Comparison of ENCODE assay signal across 15 cellular contexts in the genomic region with DNA sequence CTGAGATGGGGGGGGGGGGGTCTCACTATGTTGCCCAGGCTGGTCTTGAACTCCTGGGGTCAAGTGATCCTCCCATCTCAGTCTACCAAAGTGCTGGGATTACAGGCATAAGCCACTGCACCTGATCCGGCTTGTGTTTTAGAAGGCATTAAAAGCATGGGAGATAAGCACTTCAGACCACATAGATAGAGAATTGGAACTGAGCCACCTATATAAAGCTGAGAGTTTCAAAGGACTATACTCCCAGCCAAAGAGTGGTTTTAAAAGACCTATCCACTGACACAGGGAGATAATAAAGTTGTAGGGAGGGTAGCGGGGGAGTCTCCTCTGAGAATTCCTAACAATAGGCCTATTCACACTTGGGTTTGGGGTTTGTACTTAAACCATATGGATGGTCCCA. TPM values are rescaled to one million over a fixed set of nuclear protein-coding genes. Genes with fewer than 3 reads are reported as not detected.
DNase-seq lines count a peak whose midpoint lies in the region; ATAC-seq, FAIRE-seq and TF ChIP-seq lines count a peak whose summit lies in the region.
"Had no signal": no experiment of that assay in that cellular context is flagged by ENCODE, and none has a peak within 500 bp of the region (broad histone marks: within the 10 kb centered on the region; RNA-seq: fewer than 3 reads in every experiment).

No MANE protein-coding gene starts in this region.

- POLR2A ChIA-PET in activated B cell treated with CpG ODN at 0.5 μM for 24 hours (lab: Charles Lee): no interaction called here
- POLR2A ChIA-PET in naive thymus-derived CD4-positive, alpha-beta T cell (lab: Charles Lee): no interaction called here
- POLR2A ChIA-PET in CD8-positive, alpha-beta T cell (lab: Charles Lee): no interaction called here

- H3K27me3 ChIP-seq in naive thymus-derived CD4-positive, alpha-beta T cell (ENCODE audit: control insufficient read depth in 2 of 2, insufficient read depth in 2 of 2, low read length in 2 of 2): no peaks in the 10 kb centered on the region
- no peaks in the 10 kb centered on the region for H3K27me3 ChIP-seq in CD8-positive, alpha-beta T cell (ENCODE audit: insufficient read depth, low read length)
- H3K27me3 ChIP-seq: BE2C had no signal

- H3K27ac Mint-ChIP-seq in activated B cell treated with CpG ODN at 0.5 μM for 24 hours (peak overlapping the region; percentile 18), memory B cell (peak overlapping the region; percentile 84)
- H3K27ac Mint-ChIP-seq in naive thymus-derived CD4-positive, alpha-beta T cell: no peak overlapping the region
- H3K27ac Mint-ChIP-seq in CD8-positive, alpha-beta T cell: no peak overlapping the region

- H3K36me3 Mint-ChIP-seq in activated B cell treated with CpG ODN at 0.5 μM for 24 hours (ENCODE audit: low read depth): peaks cover 58% of the 10 kb centered on the region
- peaks cover 8% of the 10 kb centered on the region for H3K36me3 Mint-ChIP-seq in memory B cell
- H3K36me3 Mint-ChIP-seq in naive thymus-derived CD4-positive, alpha-beta T cell: peaks cover 4 to 11% (median 7%) of the 10 kb centered on the region in 5 donors
- peaks cover 46% of the 10 kb centered on the region for H3K36me3 Mint-ChIP-seq in CD8-positive, alpha-beta T cell

- no peaks in the 10 kb centered on the region for H3K9me3 Mint-ChIP-seq in activated B cell treated with CpG ODN at 0.5 μM for 24 hours
- H3K9me3 Mint-ChIP-seq in memory B cell: no peaks in the 10 kb centered on the region
- no peaks in the 10 kb centered on the region for H3K9me3 Mint-ChIP-seq in naive thymus-derived CD4-positive, alpha-beta T cell
- H3K9me3 Mint-ChIP-seq in CD8-positive, alpha-beta T cell: no peaks in the 10 kb centered on the region

- peaks cover 40% of the 10 kb centered on the region for H3K4me1 Mint-ChIP-seq in activated B cell treated with CpG ODN at 0.5 μM for 24 hours
- peaks cover 9% of the 10 kb centered on the region for H3K4me1 Mint-ChIP-seq in memory B cell
- peaks cover 3 to 21% (median 17%) of the 10 kb centered on the region in 7 donors for H3K4me1 Mint-ChIP-seq in naive thymus-derived CD4-positive, alpha-beta T cell
- H3K4me1 Mint-ChIP-seq in CD8-positive, alpha-beta T cell (ENCODE audit: low read depth): peaks cover 33% of the 10 kb centered on the region

- H3K4me3 Mint-ChIP-seq in activated B cell treated with CpG ODN at 0.5 μM for 24 hours (no peak overlapping the region), memory B cell (no peak overlapping the region)
- no peak overlapping the region for H3K4me3 Mint-ChIP-seq in naive thymus-derived CD4-positive, alpha-beta T cell
- no peak overlapping the region for H3K4me3 Mint-ChIP-seq in CD8-positive, alpha-beta T cell

- DNase-seq in GM19239 (ENCODE audit: insufficient read length, low spot score) (no peak), NCI-H82 treated with DMSO at 0.1 percent for 48 hours (lab: John Stamatoyannopoulos, UW; ENCODE audit: unreplicated experiment) (peak; percentile 39), activated B cell treated with CpG ODN at 0.5 μM for 24 hours (no peak), memory B cell (ENCODE audit: low spot score in 2 of 2) (no peak), HuH-7.5 (ENCODE audit: low spot score) (no peak)
- no peak for DNase-seq in naive thymus-derived CD4-positive, alpha-beta T cell
- DNase-seq in CD8-positive, alpha-beta T cell: no peak
- DNase-seq: BE2C, DMS 273 treated with DMSO at 0.1 percent for 48 hours, NCI-H1436 treated with DMSO at 0.1 percent for 48 hours, NCI-H2081 treated with DMSO at 0.1 percent for 48 hours, NCI-H69, SHP77 had no signal

- H3K4me3 ChIP-seq in naive thymus-derived CD4-positive, alpha-beta T cell (ENCODE audit: low read length): no peak overlapping the region
- no peak overlapping the region for H3K4me3 ChIP-seq in CD8-positive, alpha-beta T cell (ENCODE audit: low read depth, low read length)

- TF ChIP-seq CTCF in activated B cell treated with CpG ODN at 0.5 μM for 24 hours (IDR thresholded peaks at IDR 0.05): no peak
- no peak for TF ChIP-seq CTCF in CD8-positive, alpha-beta T cell (IDR thresholded peaks at IDR 0.05)

- H3K27me3 Mint-ChIP-seq in activated B cell treated with CpG ODN at 0.5 μM for 24 hours: no peaks in the 10 kb centered on the region
- H3K27me3 Mint-ChIP-seq in memory B cell: no peaks in the 10 kb centered on the region
- H3K27me3 Mint-ChIP-seq in naive thymus-derived CD4-positive, alpha-beta T cell: no peaks in the 10 kb centered on the region
- H3K27me3 Mint-ChIP-seq in CD8-positive, alpha-beta T cell (ENCODE audit: low read depth): no peaks in the 10 kb centered on the region

- peak; percentile 33 for FAIRE-seq in GM19239 (lab: Jason Lieb, UNC)
- FAIRE-seq: RCC 7860 had no signal

- CTCF ChIA-PET in activated B cell treated with CpG ODN at 0.5 μM for 24 hours (lab: Charles Lee): no interaction called here
- CTCF ChIA-PET in naive thymus-derived CD4-positive, alpha-beta T cell (lab: Charles Lee): no interaction called here
- CTCF ChIA-PET in CD8-positive, alpha-beta T cell (lab: Charles Lee): no interaction called here

- H3K27ac ChIP-seq in naive thymus-derived CD4-positive, alpha-beta T cell (ENCODE audit: low read depth, low read length): no peak overlapping the region
- no peak overlapping the region for H3K27ac ChIP-seq in CD8-positive, alpha-beta T cell (ENCODE audit: low read depth, low read length)

- intact Hi-C loops in activated B cell treated with CpG ODN at 0.5 μM for 24 hours (cut with micrococcal nuclease): loop anchor here (5.0 kb wide), 1 partner anchor 70 kb away; no protein-coding TSS in a partner anchor
- intact Hi-C loops in naive thymus-derived CD4-positive, alpha-beta T cell (cut with micrococcal nuclease): loop anchor here in 1 of 2 donors (5.0 kb wide), 1 partner anchor 35 kb away; the partner anchor contains the start of gene DENND4A
- intact Hi-C loops in CD8-positive, alpha-beta T cell (cut with DNase I, micrococcal nuclease): loop anchor here in 1 of 2 experiments (5.0 to 10.0 kb wide), 2 partner anchors 35 to 78 kb away; partner anchors contain the start of gene DENND4A

- peaks cover 4 to 5% of the 10 kb centered on the region in 2 donors for H3K4me1 ChIP-seq in naive thymus-derived CD4-positive, alpha-beta T cell (ENCODE audit: control insufficient read depth in 2 of 2, insufficient read depth in 2 of 2, low read length in 2 of 2)
- H3K4me1 ChIP-seq in CD8-positive, alpha-beta T cell (ENCODE audit: insufficient read depth, low read length): peaks cover 5% of the 10 kb centered on the region

- no peaks in the 10 kb centered on the region for H3K9me3 ChIP-seq in naive thymus-derived CD4-positive, alpha-beta T cell (ENCODE audit: control insufficient read depth in 2 of 3, low read length in 3 of 3)
- H3K9me3 ChIP-seq in CD8-positive, alpha-beta T cell (ENCODE audit: low read length): no peaks in the 10 kb centered on the region
- H3K9me3 ChIP-seq: BE2C had no signal

- peaks cover 0 to 8% (median 4%) of the 10 kb centered on the region in 3 experiments for H3K36me3 ChIP-seq in naive thymus-derived CD4-positive, alpha-beta T cell (ENCODE audit: control insufficient read depth in 2 of 3, insufficient read depth in 3 of 3, low read length in 3 of 3)
- peaks cover 6% of the 10 kb centered on the region for H3K36me3 ChIP-seq in CD8-positive, alpha-beta T cell (ENCODE audit: insufficient read depth, low read length)
- H3K36me3 ChIP-seq: BE2C had no signal

- no peak for ATAC-seq in activated B cell treated with CpG ODN at 0.5 μM for 24 hours (ENCODE audit: low read depth)
- ATAC-seq in memory B cell (ENCODE audit: low read depth): no peak
- no peak for ATAC-seq in naive thymus-derived CD4-positive, alpha-beta T cell
- ATAC-seq in CD8-positive, alpha-beta T cell: no peak
- ATAC-seq: SK-N-SH treated with all-trans-retinoic acid at 6 μM for 48 hours had no signal

RNA-seq across cellular contexts. Expression of gene DENND4A, which starts 34.8 kb away (rescaled TPM):
- 135 and 166 TPM in 2 replicates for total RNA-seq in activated B cell treated with CpG ODN at 0.5 μM for 24 hours
- 10 to 100 TPM; 40.0 to 67.9 (median 64.6) TPM for total RNA-seq in naive thymus-derived CD4-positive, alpha-beta T cell
- polyA plus RNA-seq in naive thymus-derived CD4-positive, alpha-beta T cell: 10 to 100 TPM; 14.1 to 14.9 TPM
- 100 to 1,000 TPM; 105 TPM for total RNA-seq in CD8-positive, alpha-beta T cell

Comparison
In these comparisons a context has a peak if more than half of its experiments do, and no peak if none do; other contexts are left out.
1. H3K27ac Mint-ChIP-seq: peak in activated B cell treated with CpG ODN at 0.5 μM for 24 hours (single experiment) and memory B cell (single experiment); none in naive thymus-derived CD4-positive, alpha-beta T cell (0 of 9) and CD8-positive, alpha-beta T cell (single experiment).